Comparison of ENCODE assay signal across 8 cellular contexts in the genomic region with DNA sequence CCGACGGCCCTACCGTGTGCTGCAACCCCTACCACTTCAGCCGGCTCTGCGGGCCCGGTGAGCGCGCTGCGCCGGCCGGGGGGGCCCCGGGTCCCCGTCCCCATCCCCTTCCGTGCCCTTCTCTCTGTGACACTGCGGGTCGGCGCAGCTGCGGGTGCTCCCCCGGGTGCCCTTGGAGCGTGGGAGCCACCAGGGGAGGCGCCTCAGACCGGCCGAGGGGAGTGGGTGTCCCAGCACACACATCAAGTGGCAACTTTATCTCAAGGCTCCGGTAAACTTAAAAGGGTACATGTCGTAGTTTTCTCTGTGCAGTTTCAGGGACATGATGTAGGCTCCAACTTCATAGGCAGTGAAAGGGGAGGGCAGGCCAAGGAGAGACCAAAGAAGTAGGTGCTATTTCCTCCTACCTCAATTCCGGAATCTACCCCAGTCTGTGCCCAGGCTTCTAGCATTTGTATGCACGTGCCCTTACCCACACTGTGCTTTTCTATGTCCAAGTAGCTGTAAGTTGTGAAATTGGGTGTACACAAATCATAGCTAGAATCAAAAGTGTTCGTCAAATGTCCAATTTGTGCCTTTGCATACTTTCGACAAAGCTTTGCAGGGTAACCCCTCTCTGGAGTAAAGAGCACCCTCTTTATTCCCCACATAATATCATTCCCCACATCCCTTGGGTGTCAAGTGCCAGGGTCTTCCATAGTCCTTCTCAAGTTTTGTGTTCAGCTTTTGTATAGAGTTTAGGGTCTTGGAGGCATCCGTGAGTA. TPM values are rescaled to one million over a fixed set of nuclear protein-coding genes. Genes with fewer than 3 reads are reported as not detected.
DNase-seq lines count a peak whose midpoint lies in the region; ATAC-seq and TF ChIP-seq lines count a peak whose summit lies in the region.

No MANE protein-coding gene starts in this region.

- H3K27ac ChIP-seq in heart left ventricle (peak overlapping the region; percentile 81 to 95 (median 90)), lower lobe of right lung (peak overlapping the region; percentile 87), upper lobe of right lung (peak overlapping the region; percentile 85)

- H3K9me3 ChIP-seq in heart left ventricle (no peaks in the 10 kb centered on the region), lower lobe of right lung (no peaks in the 10 kb centered on the region), upper lobe of right lung (no peaks in the 10 kb centered on the region)

- H3K4me3 ChIP-seq in heart left ventricle (peak overlapping the region; percentile 50 to 90 (median 74)), astrocyte of the cerebellum (ENCODE audit: low read depth, low read length) (peak overlapping the region; percentile 63), lower lobe of right lung (peak overlapping the region; percentile 83), upper lobe of right lung (peak overlapping the region; percentile 60)

- H3K36me3 ChIP-seq in heart left ventricle (peaks cover 0 to 17% (median 0%) of the 10 kb centered on the region in 9 donors), lower lobe of right lung (peaks cover 14% of the 10 kb centered on the region), upper lobe of right lung (no peaks in the 10 kb centered on the region)

- peak in 1 of 12 donors; percentile 9 for TF ChIP-seq CTCF in heart left ventricle (IDR thresholded peaks at IDR 0.05)
- no peak for TF ChIP-seq CTCF in astrocyte of the cerebellum (IDR thresholded peaks at IDR 0.05; ENCODE audit: low read depth, low read length, missing control alignments)
- TF ChIP-seq CTCF in lower lobe of right lung (IDR thresholded peaks at IDR 0.05) = no peak
- TF ChIP-seq CTCF in upper lobe of right lung (IDR thresholded peaks at IDR 0.05) = no peak

- H3K27me3 ChIP-seq in heart left ventricle (peaks cover 0 to 27% (median 0%) of the 10 kb centered on the region in 9 donors), lower lobe of right lung (ENCODE audit: low read depth) (no peaks in the 10 kb centered on the region), upper lobe of right lung (no peaks in the 10 kb centered on the region)

- ATAC-seq in heart left ventricle = peak in 1 of 4 donors; percentile 0
- no peak for ATAC-seq in Right ventricle myocardium superior (ENCODE audit: poor library complexity)
- no peak for ATAC-seq in lower lobe of right lung
- ATAC-seq in upper lobe of right lung = no peak
- ATAC-seq in HG02763 (IDR thresholded peaks at IDR 0.05; ENCODE audit: unreplicated experiment) = no peak

- in situ Hi-C loops in astrocyte of the cerebellum (cut with HindIII; ENCODE audit: low sequenced_read_pairs) = loop anchor here (5.0 kb wide), 1 partner anchor 107 kb away; no protein-coding TSS in a partner anchor

- intact Hi-C loops in heart left ventricle (cut with DNase I) (loop anchor here in 5 of 10 donors (5.0 to 10.0 kb wide), 7 partner anchors 38 to 151 kb away; no protein-coding TSS in a partner anchor), Right ventricle myocardium superior (cut with DNase I) (loop anchor here (5.0 kb wide), 2 partner anchors 58 to 148 kb away; no protein-coding TSS in a partner anchor), lower lobe of right lung (cut with DNase I) (no loop called here), upper lobe of right lung (cut with DNase I) (loop anchor here (10.0 kb wide), 1 partner anchor 89 kb away; no protein-coding TSS in a partner anchor)

- H3K4me1 ChIP-seq in heart left ventricle (peaks cover 0 to 62% (median 37%) of the 10 kb centered on the region in 12 donors), lower lobe of right lung (peaks cover 48% of the 10 kb centered on the region), upper lobe of right lung (peaks cover 38% of the 10 kb centered on the region)

- 9 to 15% (median 11%) methylated on average over 23 to 30 of the region's 30 CpGs for WGBS in heart left ventricle, 4 donors

- no peak for TF ChIP-seq POLR2A in heart left ventricle (IDR thresholded peaks at IDR 0.05)

- DNase-seq in heart left ventricle (peak in 1 of 5 donors; percentile 43), Right ventricle myocardium superior (no peak), astrocyte of the cerebellum (ENCODE audit: low read depth) (no peak), lower lobe of right lung (no peak), upper lobe of right lung (peak; percentile 70), NCI-H1048 (lab: John Stamatoyannopoulos, UW) (no peak), NCI-H146 (lab: John Stamatoyannopoulos, UW) (no peak)

RNA-seq across cellular contexts. Expression of a gene that starts 2.2 kb away (rescaled TPM):
- 10 to 100 TPM; 14.4 to 65.9 (median 20.8) TPM for total RNA-seq in heart left ventricle
- 10 to 100 TPM; 10.4 to 19.0 TPM for polyA plus RNA-seq in heart left ventricle
- 14.1 TPM for total RNA-seq in Right ventricle myocardium superior
- 159 TPM for total RNA-seq in lower lobe of right lung
- total RNA-seq in upper lobe of right lung = 167 TPM
